38 cellular contexts compared by ENCODE assay signal in genomic region chr14:30357791-30358190, GRCh38.
"Had no signal": no experiment of that assay in that cellular context is flagged by ENCODE, and none has a peak within 500 bp of the region (broad histone marks: within the 10 kb centered on the region; RNA-seq: fewer than 3 reads in every experiment).

No MANE protein-coding gene starts in this region.

- DNase-seq: activated effector memory CD4-positive, alpha-beta T cell treated with anti-CD3 and anti-CD28 coated beads, Interleukin-2, amount 50 U/mL, for 16 hours; activated effector memory CD4-positive, alpha-beta T cell treated with Interleukin-2 at 50 U/mL for 16 hours; activated gamma-delta T cell; activated gamma-delta T cell treated with Interleukin-2 at 50 U/mL for 16 hours; activated naive CD4-positive, alpha-beta T cell; activated naive CD4-positive, alpha-beta T cell treated with anti-CD3 and anti-CD28 coated beads for 36 hours; activated naive CD4-positive, alpha-beta T cell treated with anti-CD3 and anti-CD28 coated beads, Interleukin-2, amount 10 ng/mL, durations not matched to agents 7 days and 5 days; activated naive CD4-positive, alpha-beta T cell treated with anti-CD3 and anti-CD28 coated beads, Interleukin-2, amount 50 U/mL, for 16 hours; activated naive CD4-positive, alpha-beta T cell treated with Interleukin-2 at 50 U/mL for 16 hours; activated naive CD8-positive, alpha-beta T cell treated with anti-CD3 and anti-CD28 coated beads for 36 hours; activated naive CD8-positive, alpha-beta T cell treated with anti-CD3 and anti-CD28 coated beads, Interleukin-2, amount 10 ng/mL, durations not matched to agents 7 days and 5 days; activated naive CD8-positive, alpha-beta T cell treated with anti-CD3 and anti-CD28 coated beads, Interleukin-2, amount 50 U/mL, for 24 hours; activated T-cell treated with anti-CD3 and anti-CD28 coated beads, Interleukin-2, amount 50 U/mL, for 24 hours; activated T-cell treated with anti-CD3 and anti-CD28 coated beads, Interleukin-2, amount 50 U/mL, for 4 hours; activated T-cell treated with anti-CD3 and anti-CD28 coated beads, Interleukin-2, amount 50 U/mL, for 48 hours; activated T-cell treated with anti-CD3 and anti-CD28 coated beads, Interleukin-2, amount 50 U/mL, for 72 hours; adrenal gland; amniotic stem cell; amygdala; anterior cingulate cortex; aorta; body of pancreas; brain microvascular endothelial cell; caudate nucleus; central memory CD4-positive, alpha-beta T cell; cerebellar nuclear complex had no signal

- H3K27me3 ChIP-seq: adrenal gland, ascending aorta, body of pancreas, brain microvascular endothelial cell, breast epithelium, cardiac muscle cell had no signal

- H3K27ac ChIP-seq: adrenal gland, ascending aorta, body of pancreas, brain microvascular endothelial cell, breast epithelium, cardiac muscle cell had no signal

- H3K4me1 ChIP-seq: adrenal gland, ascending aorta, body of pancreas, breast epithelium had no signal

- H3K9me3 Mint-ChIP-seq: activated naive CD4-positive, alpha-beta T cell treated with anti-CD3 and anti-CD28 coated beads, Interleukin-2, amount 10 ng/mL, durations not matched to agents 7 days and 5 days; activated naive CD4-positive, alpha-beta T cell treated with anti-CD3 and anti-CD28 coated beads, Interleukin-2, amount 50 U/mL, for 24 hours; activated naive CD8-positive, alpha-beta T cell treated with anti-CD3 and anti-CD28 coated beads, Interleukin-2, amount 10 ng/mL, durations not matched to agents 7 days and 5 days; activated naive CD8-positive, alpha-beta T cell treated with anti-CD3 and anti-CD28 coated beads, Interleukin-2, amount 50 U/mL, for 24 hours; activated T-cell treated with anti-CD3 and anti-CD28 coated beads, Interleukin-2, amount 50 U/mL, for 4 hours; central memory CD8-positive, alpha-beta T cell had no signal

- H3K4me3 Mint-ChIP-seq: activated naive CD4-positive, alpha-beta T cell treated with anti-CD3 and anti-CD28 coated beads for 36 hours; activated naive CD4-positive, alpha-beta T cell treated with anti-CD3 and anti-CD28 coated beads, Interleukin-2, amount 10 ng/mL, durations not matched to agents 7 days and 5 days; activated naive CD4-positive, alpha-beta T cell treated with anti-CD3 and anti-CD28 coated beads, Interleukin-2, amount 50 U/mL, for 24 hours; activated naive CD8-positive, alpha-beta T cell; activated naive CD8-positive, alpha-beta T cell treated with anti-CD3 and anti-CD28 coated beads for 36 hours; activated naive CD8-positive, alpha-beta T cell treated with anti-CD3 and anti-CD28 coated beads, Interleukin-2, amount 10 ng/mL, durations not matched to agents 7 days and 5 days; activated naive CD8-positive, alpha-beta T cell treated with anti-CD3 and anti-CD28 coated beads, Interleukin-2, amount 50 U/mL, for 24 hours; activated T-cell treated with anti-CD3 and anti-CD28 coated beads, Interleukin-2, amount 50 U/mL, for 24 hours; activated T-cell treated with anti-CD3 and anti-CD28 coated beads, Interleukin-2, amount 50 U/mL, for 4 hours; activated T-cell treated with anti-CD3 and anti-CD28 coated beads, Interleukin-2, amount 50 U/mL, for 72 hours; activated T-helper 1 cell treated with anti-CD3 and anti-CD28 coated beads, Interleukin-12 subunit alpha, Interleukin-12 subunit beta, Interleukin-2, Interleukin-4 antibody, amounts not matched to agents 30 ng/mL and 10 ng/mL and 1 ng/mL, durations not matched to agents 14 hours and 24 hours and 36 hours; activated T-helper 17 cell treated with anti-CD3 and anti-CD28 coated beads, Interleukin-2, amount 50 U/mL, for 72 hours; brain; central memory CD8-positive, alpha-beta T cell had no signal

- FAIRE-seq: astrocyte, bronchial epithelial cell had no signal

- H3K4me3 ChIP-seq: adrenal gland, ascending aorta, body of pancreas, breast epithelium, cardiac muscle cell had no signal

- H3K27me3 Mint-ChIP-seq: activated naive CD4-positive, alpha-beta T cell treated with anti-CD3 and anti-CD28 coated beads, Interleukin-2, amount 10 ng/mL, durations not matched to agents 7 days and 5 days; activated naive CD4-positive, alpha-beta T cell treated with anti-CD3 and anti-CD28 coated beads, Interleukin-2, amount 50 U/mL, for 24 hours; activated naive CD8-positive, alpha-beta T cell treated with anti-CD3 and anti-CD28 coated beads, Interleukin-2, amount 10 ng/mL, durations not matched to agents 7 days and 5 days had no signal

- H3K36me3 Mint-ChIP-seq: activated naive CD4-positive, alpha-beta T cell treated with anti-CD3 and anti-CD28 coated beads, Interleukin-2, amount 10 ng/mL, durations not matched to agents 7 days and 5 days; activated naive CD4-positive, alpha-beta T cell treated with anti-CD3 and anti-CD28 coated beads, Interleukin-2, amount 50 U/mL, for 24 hours; activated naive CD8-positive, alpha-beta T cell; activated naive CD8-positive, alpha-beta T cell treated with anti-CD3 and anti-CD28 coated beads for 36 hours; activated naive CD8-positive, alpha-beta T cell treated with anti-CD3 and anti-CD28 coated beads, Interleukin-2, amount 10 ng/mL, durations not matched to agents 7 days and 5 days; brain had no signal

- H3K36me3 ChIP-seq: adrenal gland, ascending aorta, brain microvascular endothelial cell, breast epithelium, cardiac muscle cell had no signal

- H3K27ac Mint-ChIP-seq: activated naive CD4-positive, alpha-beta T cell treated with anti-CD3 and anti-CD28 coated beads for 36 hours; activated naive CD4-positive, alpha-beta T cell treated with anti-CD3 and anti-CD28 coated beads, Interleukin-2, amount 10 ng/mL, durations not matched to agents 7 days and 5 days; activated naive CD4-positive, alpha-beta T cell treated with anti-CD3 and anti-CD28 coated beads, Interleukin-2, amount 50 U/mL, for 24 hours; activated naive CD8-positive, alpha-beta T cell; activated naive CD8-positive, alpha-beta T cell treated with anti-CD3 and anti-CD28 coated beads for 36 hours; activated naive CD8-positive, alpha-beta T cell treated with anti-CD3 and anti-CD28 coated beads, Interleukin-2, amount 10 ng/mL, durations not matched to agents 7 days and 5 days; activated naive CD8-positive, alpha-beta T cell treated with anti-CD3 and anti-CD28 coated beads, Interleukin-2, amount 50 U/mL, for 24 hours; activated T-cell treated with anti-CD3 and anti-CD28 coated beads, Interleukin-2, amount 50 U/mL, for 24 hours; activated T-cell treated with anti-CD3 and anti-CD28 coated beads, Interleukin-2, amount 50 U/mL, for 72 hours; activated T-helper 1 cell treated with anti-CD3 and anti-CD28 coated beads, Interleukin-12 subunit alpha, Interleukin-12 subunit beta, Interleukin-2, Interleukin-4 antibody, amounts not matched to agents 30 ng/mL and 10 ng/mL and 1 ng/mL, durations not matched to agents 14 hours and 24 hours and 36 hours; activated T-helper 17 cell treated with anti-CD3 and anti-CD28 coated beads, Interleukin-2, amount 50 U/mL, for 72 hours; activated T-helper 2 cell treated with anti-CD3 and anti-CD28 coated beads, Interferon-gamma antibody, Interleukin-2, Interleukin-4, amounts not matched to agents 10 μg/mL and 5 μg/mL and 100 μg/mL, durations not matched to agents 14 hours and 24 hours and 36 hours; brain had no signal

- H3K9me3 ChIP-seq: adrenal gland, ascending aorta, body of pancreas, breast epithelium had no signal
